8 cellular contexts compared by ENCODE assay signal in the genomic region with DNA sequence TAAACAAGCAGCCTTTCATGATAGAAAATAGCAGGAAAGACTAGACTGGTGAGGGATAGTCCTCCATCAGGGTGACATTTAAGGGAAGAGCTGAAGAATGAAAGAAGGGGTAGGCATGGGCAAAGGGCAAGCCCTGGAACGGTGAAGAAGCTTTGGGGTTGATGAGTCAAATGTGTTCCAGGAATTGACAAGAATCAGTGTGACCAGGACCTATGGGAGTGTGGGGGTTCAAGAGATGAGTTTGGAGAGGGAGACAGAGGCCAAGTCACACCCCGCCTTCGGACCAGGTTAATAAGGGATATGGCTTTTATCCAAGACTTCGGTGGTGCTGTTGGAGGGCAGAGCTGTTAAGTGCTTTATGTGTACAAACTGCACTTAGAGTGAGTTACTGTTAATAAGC. TPM values are rescaled to one million over a fixed set of nuclear protein-coding genes. Genes with fewer than 3 reads are reported as not detected.
A peak's percentile ranks its signal among the peaks of the same experiment; 100 is the strongest.
DNase-seq lines count a peak whose midpoint lies in the region; ATAC-seq, FAIRE-seq and TF ChIP-seq lines count a peak whose summit lies in the region.

No MANE protein-coding gene starts in this region.

- WGBS in GM12878 (ENCODE audit: insufficient coverage, insufficient replicate concordance, low lambda C conversion rate, missing lambda C conversion rate): 42% methylated on average over 4 of the region's 4 CpGs
- 30 to 45% methylated on average over 2 to 4 of the region's 4 CpGs for WGBS in transverse colon (ENCODE audit: low coverage in 1 of 2), 2 donors

- no peaks in the 10 kb centered on the region for H4K20me1 ChIP-seq in GM12878 (ENCODE audit: control insufficient read depth, insufficient read depth)

- TSS peak; percentile 83 for BruUV-seq in GM12878 (replicated peaks; lab: Mats Ljungman, UMichigan)

- RAD21 ChIA-PET in GM12878 (lab: Charles Lee; ENCODE audit: unreplicated experiment): no interaction called here

- no peak for ATAC-seq in GM12878
- ATAC-seq in memory B cell (ENCODE audit: low read depth): no peak
- no peak for ATAC-seq in left colon

- H3K27ac Mint-ChIP-seq in activated naive CD4-positive, alpha-beta T cell treated with anti-CD3 and anti-CD28 coated beads for 36 hours: peak overlapping the region; percentile 88
- peak overlapping the region; percentile 94 for H3K27ac Mint-ChIP-seq in memory B cell

- POLR2A ChIA-PET in GM12878 (lab: Charles Lee): no interaction called here

- H3K4me3 Mint-ChIP-seq in activated naive CD4-positive, alpha-beta T cell treated with anti-CD3 and anti-CD28 coated beads for 36 hours: peak overlapping the region; percentile 90
- peak overlapping the region; percentile 82 for H3K4me3 Mint-ChIP-seq in memory B cell

- H2AFZ ChIP-seq in GM12878 (ENCODE audit: control insufficient read depth, low read depth, low read length): no peak overlapping the region

- no peak for DNase-seq in activated naive CD4-positive, alpha-beta T cell treated with anti-CD3 and anti-CD28 coated beads for 36 hours
- no peak for DNase-seq in activated naive CD4-positive, alpha-beta T cell (lab: John Stamatoyannopoulos, UW)
- no peak for DNase-seq in GM12878 (ENCODE audit: low read depth, low spot score)
- no peak for DNase-seq in memory B cell (ENCODE audit: low spot score in 2 of 2)
- DNase-seq in transverse colon: no peak
- DNase-seq in left colon: no peak
- no peak for DNase-seq in activated CD8-positive, alpha-beta memory T cell treated with anti-CD3 and anti-CD28 coated beads, Interleukin-2, amount 50 U/mL, for 48 hours
- DNase-seq in islet precursor cell: no peak

- peaks cover 54% of the 10 kb centered on the region for H3K4me1 Mint-ChIP-seq in activated naive CD4-positive, alpha-beta T cell treated with anti-CD3 and anti-CD28 coated beads for 36 hours (ENCODE audit: low read depth)
- peaks cover 25% of the 10 kb centered on the region for H3K4me1 Mint-ChIP-seq in memory B cell

- FAIRE-seq in GM12878 (lab: Jason Lieb, UNC): no peak

- TF ChIP-seq POLR2A in GM12878 (IDR thresholded peaks at IDR 0.05; ENCODE audit: low read depth, low read length) (no peak), transverse colon (IDR thresholded peaks at IDR 0.05) (no peak)

- peaks cover 55% of the 10 kb centered on the region for H3K79me2 ChIP-seq in GM12878 (ENCODE audit: control insufficient read depth, insufficient read depth, low read length)

- H3K27ac ChIP-seq in GM12878 (ENCODE audit: control insufficient read depth, insufficient read depth) (peak overlapping the region; percentile 92; the same call in 1 of the 2 replicates), transverse colon (peak overlapping the region; percentile 84 to 91 (median 90))

- H3K27me3 ChIP-seq in GM12878 (replicated peaks in 1 of 2; ENCODE audit: control insufficient read depth in 2 of 2, insufficient read depth in 2 of 2, low read length in 1 of 2) (no peaks in the 10 kb centered on the region), transverse colon (no peaks in the 10 kb centered on the region)

- H3K4me2 ChIP-seq in GM12878 (ENCODE audit: control insufficient read depth, insufficient read depth): peak overlapping the region; percentile 46

- intact Hi-C loops in activated naive CD4-positive, alpha-beta T cell treated with anti-CD3 and anti-CD28 coated beads for 36 hours (cut with micrococcal nuclease): loop anchor here (5.0 kb wide), 1 partner anchor 831 kb away; the partner anchor contains the start of gene TUBB4B
- intact Hi-C loops in GM12878 (cut with micrococcal nuclease; ENCODE audit: unreplicated experiment): loop anchor here (2.0 kb wide), 1 partner anchor 71 kb away; the partner anchor contains the start of gene SEC16A
- intact Hi-C loops in transverse colon (cut with DNase I; ENCODE audit: low total_unique reads): no loop called here
- intact Hi-C loops in left colon (cut with DNase I, micrococcal nuclease): no loop called here

- no peak for TF ChIP-seq RAD21 in GM12878 (IDR thresholded peaks at IDR 0.05; ENCODE audit: insufficient read depth, low read depth, low read length)

- H3K27me3 Mint-ChIP-seq in activated naive CD4-positive, alpha-beta T cell treated with anti-CD3 and anti-CD28 coated beads for 36 hours (ENCODE audit: low read depth): no peaks in the 10 kb centered on the region
- H3K27me3 Mint-ChIP-seq in memory B cell: no peaks in the 10 kb centered on the region

- no peaks in the 10 kb centered on the region for H3K9me3 Mint-ChIP-seq in activated naive CD4-positive, alpha-beta T cell treated with anti-CD3 and anti-CD28 coated beads for 36 hours
- H3K9me3 Mint-ChIP-seq in memory B cell: peaks cover 5% of the 10 kb centered on the region

- H3K4me3 ChIP-seq in GM12878 (peak overlapping the region; percentile 96), transverse colon (peak overlapping the region; percentile 84 to 99 (median 96))

- CTCF ChIA-PET in activated naive CD4-positive, alpha-beta T cell treated with anti-CD3 and anti-CD28 coated beads for 36 hours (lab: Charles Lee): interaction anchor here (0.9 kb wide), 2 partner anchors 11 to 29 kb away, joined by 3 read pairs; no protein-coding TSS in a partner anchor
- CTCF ChIA-PET in GM12878 (lab: Yijun Ruan, JAX): no interaction called here

- in situ Hi-C loops in GM12878 (cut with MboI): no loop called here
- in situ Hi-C loops in transverse colon (cut with MboI; ENCODE audit: low pct_ligation_motif_present in 1 of 4, low pct_unique_long_range_greater_than_20kb in 1 of 4, low sequenced_read_pairs in 3 of 4): no loop called here

- TF ChIP-seq EP300 in GM12878 (IDR thresholded peaks at IDR 0.05; ENCODE audit: borderline replicate concordance in 1 of 2, control insufficient read depth in 1 of 2, low read depth in 2 of 2, low read length in 2 of 2): no peak
- TF ChIP-seq EP300 in transverse colon (IDR thresholded peaks at IDR 0.05; ENCODE audit: low read depth): no peak

- peaks cover 16% of the 10 kb centered on the region for H3K4me1 ChIP-seq in GM12878 (ENCODE audit: control insufficient read depth, insufficient read depth, low read length)
- H3K4me1 ChIP-seq in transverse colon: peaks cover 20 to 26% (median 21%) of the 10 kb centered on the region in 4 donors

- SMC1A ChIA-PET in GM12878 (lab: Charles Lee; ENCODE audit: uncharacterized antibody, unreplicated experiment): no interaction called here

- H3K36me3 ChIP-seq in GM12878 (ENCODE audit: control insufficient read depth in 2 of 2, insufficient read depth in 2 of 2, low read length in 1 of 2) (peaks cover 18 to 20% of the 10 kb centered on the region in 2 experiments; a peak in 3 of 4 replicates), transverse colon (peaks cover 0 to 37% (median 14%) of the 10 kb centered on the region in 4 donors)

- peak overlapping the region; percentile 91 for H3K9ac ChIP-seq in GM12878 (ENCODE audit: control insufficient read depth, insufficient read depth, low read length)

- peaks cover 53% of the 10 kb centered on the region for H3K36me3 Mint-ChIP-seq in activated naive CD4-positive, alpha-beta T cell treated with anti-CD3 and anti-CD28 coated beads for 36 hours (ENCODE audit: low read depth)
- peaks cover 31% of the 10 kb centered on the region for H3K36me3 Mint-ChIP-seq in memory B cell

- H3K9me3 ChIP-seq in GM12878 (replicated peaks; ENCODE audit: control insufficient read depth, insufficient read depth, low read length) (no peaks in the 10 kb centered on the region), transverse colon (no peaks in the 10 kb centered on the region)

- TF ChIP-seq CTCF in GM12878 (IDR thresholded peaks at IDR 0.05 in 2 of 3, conservative IDR thresholded peaks at IDR 0.05 in 1 of 3; ENCODE audit: control insufficient read depth in 2 of 3, extremely low read depth in 1 of 3, insufficient read depth in 1 of 3, low read depth in 3 of 3, low read length in 3 of 3): no peak
- no peak for TF ChIP-seq CTCF in transverse colon (IDR thresholded peaks at IDR 0.05)

RNA-seq across cellular contexts. Expression of gene PMPCA, which starts 0.9 kb away (rescaled TPM):
- total RNA-seq in activated naive CD4-positive, alpha-beta T cell treated with anti-CD3 and anti-CD28 coated beads for 36 hours: 10 to 100 TPM; 69.2 to 73.7 TPM
- total RNA-seq in GM12878 (2013; cell fraction: nucleolus; rRNA removed): 64.9 and 75.3 TPM in 2 replicates
- total RNA-seq in GM12878 (2014; rRNA removed) (61.7 and 67.9 TPM in 2 replicates), GM12878 (2014; rRNA removed; fragmentation: Illumina TruSeq; extraction: Trizol) (40.8 and 47.3 TPM in 2 replicates), GM12878 (2021) (85.9 and 89.8 TPM in 2 replicates), transverse colon (10 to 100 TPM; 24.3 to 61.3 (median 45.8) TPM), left colon (10 to 100 TPM; 43.4 to 52.5 TPM)
- 37.1 TPM for polyA plus RNA-seq in GM12878 (2011; ENCODE audit: low read depth)
- polyA plus RNA-seq in GM12878 (2011; rRNA removed) (80.3 and 82.5 TPM in 2 replicates), GM12878 (2014; fragmentation: Illumina TruSeq; extraction: Trizol) (63.1 and 69.0 TPM in 2 replicates), GM12878 (2014; fragmentation: Nextera tagmentation; extraction: Ambion mirVana) (10 to 100 TPM in 1 of 2 experiments, 1 to 10 TPM in 1; 8.1 to 12.3 TPM), GM12878 (2014; rRNA removed) (90.0 and 93.0 TPM in 2 replicates), GM12878 (2016; fragmentation: Nextera tagmentation; extraction: Ambion mirVana) (100 to 1,000 TPM; 123 to 137 TPM)
- polyA plus RNA-seq in GM12878 (2011; cell fraction: cytosol; rRNA removed): 70.0 and 94.3 TPM in 2 replicates
- 268 and 279 TPM in 2 replicates for polyA plus RNA-seq in GM12878 (2011; cell fraction: nucleus; rRNA removed)
- 78.5 and 91.3 TPM in 2 replicates for polyA plus RNA-seq in GM12878 (2012)
- polyA minus RNA-seq in GM12878 (2011; rRNA and poly(A)+ RNA removed): 50.8 and 53.6 TPM in 2 replicates
- 13.8 and 16.0 TPM in 2 replicates for polyA minus RNA-seq in GM12878 (2011; cell fraction: cytosol; rRNA and poly(A)+ RNA removed)
- polyA minus RNA-seq in GM12878 (2011; cell fraction: nucleus; rRNA and poly(A)+ RNA removed): 46.1 and 51.3 TPM in 2 replicates

RNA-seq across cellular contexts. Expression of gene ENTR1, which starts 0.9 kb away (rescaled TPM):
- total RNA-seq in activated naive CD4-positive, alpha-beta T cell treated with anti-CD3 and anti-CD28 coated beads for 36 hours: 10 to 100 TPM; 85.7 to 91.6 TPM
- total RNA-seq in GM12878 (2013; cell fraction: nucleolus; rRNA removed): 55.0 and 60.4 TPM in 2 replicates
- total RNA-seq in GM12878 (2014; rRNA removed) (58.4 and 61.2 TPM in 2 replicates), GM12878 (2014; rRNA removed; fragmentation: Illumina TruSeq; extraction: Trizol) (35.5 and 38.4 TPM in 2 replicates), GM12878 (2021) (75.4 and 81.7 TPM in 2 replicates), transverse colon (10 to 100 TPM; 23.6 to 74.6 (median 40.9) TPM), left colon (10 to 100 TPM; 29.8 to 33.2 TPM)
- polyA plus RNA-seq in GM12878 (2011; ENCODE audit: low read depth): 17.1 TPM
- polyA plus RNA-seq in GM12878 (2011; rRNA removed) (47.7 and 55.4 TPM in 2 replicates), GM12878 (2014; fragmentation: Illumina TruSeq; extraction: Trizol) (19.0 and 43.7 TPM in 2 replicates), GM12878 (2014; fragmentation: Nextera tagmentation; extraction: Ambion mirVana) (10 to 100 TPM in 1 of 2 experiments, 1 to 10 TPM in 1; 8.2 to 20.4 TPM), GM12878 (2014; rRNA removed) (96.4 and 105 TPM in 2 replicates), GM12878 (2016; fragmentation: Nextera tagmentation; extraction: Ambion mirVana) (10 to 100 TPM; 10.5 to 14.9 TPM)
- 41.9 and 53.8 TPM in 2 replicates for polyA plus RNA-seq in GM12878 (2011; cell fraction: cytosol; rRNA removed)
- polyA plus RNA-seq in GM12878 (2011; cell fraction: nucleus; rRNA removed): 296 and 320 TPM in 2 replicates
- 32.2 and 42.4 TPM in 2 replicates for polyA plus RNA-seq in GM12878 (2012)
- 15.0 and 45.6 TPM in 2 replicates for polyA minus RNA-seq in GM12878 (2011; rRNA and poly(A)+ RNA removed)
- 24.7 and 29.1 TPM in 2 replicates for polyA minus RNA-seq in GM12878 (2011; cell fraction: cytosol; rRNA and poly(A)+ RNA removed)
- polyA minus RNA-seq in GM12878 (2011; cell fraction: nucleus; rRNA and poly(A)+ RNA removed): 50.2 and 69.5 TPM in 2 replicates

RNA-seq across cellular contexts. Expression of gene SNAPC4, which starts 11.4 kb away (rescaled TPM):
- total RNA-seq in activated naive CD4-positive, alpha-beta T cell treated with anti-CD3 and anti-CD28 coated beads for 36 hours: 10 to 100 TPM; 12.3 to 14.1 TPM
- total RNA-seq in GM12878 (2013; cell fraction: nucleolus; rRNA removed): 20.6 and 25.5 TPM in 2 replicates
- total RNA-seq in GM12878 (2014; rRNA removed): 7.7 and 8.8 TPM in 2 replicates
- total RNA-seq in GM12878 (2014; rRNA removed; fragmentation: Illumina TruSeq; extraction: Trizol): 5.1 and 5.2 TPM in 2 replicates
- 16.4 and 19.8 TPM in 2 replicates for total RNA-seq in GM12878 (2021)
- 3.1 TPM for polyA plus RNA-seq in GM12878 (2011; ENCODE audit: low read depth)
- polyA plus RNA-seq in GM12878 (2011; rRNA removed): 2.4 and 3.5 TPM in 2 replicates
- polyA plus RNA-seq in GM12878 (2011; cell fraction: cytosol; rRNA removed): 3.4 and 5.5 TPM in 2 replicates
- 21.4 and 37.3 TPM in 2 replicates for polyA plus RNA-seq in GM12878 (2011; cell fraction: nucleus; rRNA removed)
- 8.0 and 10.3 TPM in 2 replicates for polyA plus RNA-seq in GM12878 (2012)
- 7.1 and 8.7 TPM in 2 replicates for polyA plus RNA-seq in GM12878 (2014; fragmentation: Illumina TruSeq; extraction: Trizol)
- under 1 TPM; 0.42 to 0.43 TPM for polyA plus RNA-seq in GM12878 (2014; fragmentation: Nextera tagmentation; extraction: Ambion mirVana)
- polyA plus RNA-seq in GM12878 (2014; rRNA removed): 16.9 and 18.1 TPM in 2 replicates
- polyA plus RNA-seq in GM12878 (2016; fragmentation: Nextera tagmentation; extraction: Ambion mirVana): 1 to 10 TPM; 6.8 to 7.2 TPM
- 2.6 and 3.9 TPM in 2 replicates for polyA minus RNA-seq in GM12878 (2011; rRNA and poly(A)+ RNA removed)
- polyA minus RNA-seq in GM12878 (2011; cell fraction: cytosol; rRNA and poly(A)+ RNA removed): 2.4 and 2.7 TPM in 2 replicates
- 4.5 and 7.1 TPM in 2 replicates for polyA minus RNA-seq in GM12878 (2011; cell fraction: nucleus; rRNA and poly(A)+ RNA removed)
- total RNA-seq in transverse colon: 10 to 100 TPM in 2 of 4 donors, 1 to 10 TPM in 2; 6.0 to 14.5 (median 10.1) TPM
- total RNA-seq in left colon: 1 to 10 TPM; 6.7 to 8.1 TPM

RNA-seq across cellular contexts. Expression of gene INPP5E, which starts 28.3 kb away (rescaled TPM):
- total RNA-seq in activated naive CD4-positive, alpha-beta T cell treated with anti-CD3 and anti-CD28 coated beads for 36 hours: 10 to 100 TPM; 13.9 to 14.8 TPM
- total RNA-seq in GM12878 (2013; cell fraction: nucleolus; rRNA removed): 32.3 and 36.3 TPM in 2 replicates
- total RNA-seq in GM12878 (2014; rRNA removed) (6.6 and 7.4 TPM in 2 replicates), GM12878 (2014; rRNA removed; fragmentation: Illumina TruSeq; extraction: Trizol) (3.4 and 3.6 TPM in 2 replicates), GM12878 (2021) (13.0 and 15.6 TPM in 2 replicates), transverse colon (10 to 100 TPM; 12.5 to 57.5 (median 18.3) TPM), left colon (10 to 100 TPM; 10.5 to 11.0 TPM)
- polyA plus RNA-seq in GM12878 (2011; ENCODE audit: low read depth): 2.8 TPM
- polyA plus RNA-seq in GM12878 (2011; rRNA removed) (4.6 and 7.1 TPM in 2 replicates), GM12878 (2014; fragmentation: Illumina TruSeq; extraction: Trizol) (2.1 and 3.4 TPM in 2 replicates), GM12878 (2014; fragmentation: Nextera tagmentation; extraction: Ambion mirVana) (1 to 10 TPM in 1 of 2 experiments, under 1 TPM in 1; 0.24 to 1.2 TPM), GM12878 (2014; rRNA removed) (14.8 and 16.0 TPM in 2 replicates), GM12878 (2016; fragmentation: Nextera tagmentation; extraction: Ambion mirVana) (1 to 10 TPM; 4.7 to 5.9 TPM)
- 8.6 and 10.4 TPM in 2 replicates for polyA plus RNA-seq in GM12878 (2011; cell fraction: cytosol; rRNA removed)
- 78.9 and 90.5 TPM in 2 replicates for polyA plus RNA-seq in GM12878 (2011; cell fraction: nucleus; rRNA removed)
- 8.4 and 9.5 TPM in 2 replicates for polyA plus RNA-seq in GM12878 (2012)
- polyA minus RNA-seq in GM12878 (2011; rRNA and poly(A)+ RNA removed): 4.3 and 8.1 TPM in 2 replicates
- polyA minus RNA-seq in GM12878 (2011; cell fraction: cytosol; rRNA and poly(A)+ RNA removed): 4.1 and 4.8 TPM in 2 replicates
- 10.2 and 17.1 TPM in 2 replicates for polyA minus RNA-seq in GM12878 (2011; cell fraction: nucleus; rRNA and poly(A)+ RNA removed)

RNA-seq across cellular contexts. Expression of gene CARD9, which starts 37.9 kb away (rescaled TPM):
- under 1 TPM; 0.12 to 0.22 TPM for total RNA-seq in activated naive CD4-positive, alpha-beta T cell treated with anti-CD3 and anti-CD28 coated beads for 36 hours
- 35.2 and 40.5 TPM in 2 replicates for total RNA-seq in GM12878 (2013; cell fraction: nucleolus; rRNA removed)
- total RNA-seq in GM12878 (2014; rRNA removed) (1.9 and 2.2 TPM in 2 replicates), GM12878 (2014; rRNA removed; fragmentation: Illumina TruSeq; extraction: Trizol) (0.55 and 0.58 TPM in 2 replicates), GM12878 (2021) (2.4 and 2.6 TPM in 2 replicates), transverse colon (1 to 10 TPM; 1.1 to 5.6 (median 2.0) TPM), left colon (1 to 10 TPM in 1 of 2 donors, under 1 TPM in 1; 0.52 to 1.9 TPM)
- polyA plus RNA-seq in GM12878 (2011; ENCODE audit: low read depth): 0.59 TPM
- polyA plus RNA-seq in GM12878 (2011; rRNA removed) (1.9 and 4.9 TPM in 2 replicates), GM12878 (2014; fragmentation: Illumina TruSeq; extraction: Trizol) (0.34 TPM in 1 of 2 replicates, not detected in the other), GM12878 (2014; fragmentation: Nextera tagmentation; extraction: Ambion mirVana) (under 1 TPM in 1 of 2 experiments, not detected in 1; 0.11 TPM), GM12878 (2014; rRNA removed) (1.6 and 2.1 TPM in 2 replicates), GM12878 (2016; fragmentation: Nextera tagmentation; extraction: Ambion mirVana) (1 to 10 TPM; 1.8 to 2.2 TPM)
- 5.3 and 9.1 TPM in 2 replicates for polyA plus RNA-seq in GM12878 (2011; cell fraction: cytosol; rRNA removed)
- polyA plus RNA-seq in GM12878 (2011; cell fraction: nucleus; rRNA removed): 80.5 and 97.8 TPM in 2 replicates
- 2.7 and 2.9 TPM in 2 replicates for polyA plus RNA-seq in GM12878 (2012)
- 3.6 and 6.7 TPM in 2 replicates for polyA minus RNA-seq in GM12878 (2011; rRNA and poly(A)+ RNA removed)
- polyA minus RNA-seq in GM12878 (2011; cell fraction: cytosol; rRNA and poly(A)+ RNA removed): 2.4 and 2.8 TPM in 2 replicates
- polyA minus RNA-seq in GM12878 (2011; cell fraction: nucleus; rRNA and poly(A)+ RNA removed): 10.4 and 18.9 TPM in 2 replicates

Comparison
In these comparisons a context has a peak if more than half of its experiments do, and no peak if none do; other contexts are left out.
1. intact Hi-C loops: an anchor here in activated naive CD4-positive, alpha-beta T cell treated with anti-CD3 and anti-CD28 coated beads for 36 hours (5.0 kb wide) and GM12878 (2.0 kb wide); none called in transverse colon and left colon.